Comparison of ENCODE assay signal across 1 cellular context in the genomic region with DNA sequence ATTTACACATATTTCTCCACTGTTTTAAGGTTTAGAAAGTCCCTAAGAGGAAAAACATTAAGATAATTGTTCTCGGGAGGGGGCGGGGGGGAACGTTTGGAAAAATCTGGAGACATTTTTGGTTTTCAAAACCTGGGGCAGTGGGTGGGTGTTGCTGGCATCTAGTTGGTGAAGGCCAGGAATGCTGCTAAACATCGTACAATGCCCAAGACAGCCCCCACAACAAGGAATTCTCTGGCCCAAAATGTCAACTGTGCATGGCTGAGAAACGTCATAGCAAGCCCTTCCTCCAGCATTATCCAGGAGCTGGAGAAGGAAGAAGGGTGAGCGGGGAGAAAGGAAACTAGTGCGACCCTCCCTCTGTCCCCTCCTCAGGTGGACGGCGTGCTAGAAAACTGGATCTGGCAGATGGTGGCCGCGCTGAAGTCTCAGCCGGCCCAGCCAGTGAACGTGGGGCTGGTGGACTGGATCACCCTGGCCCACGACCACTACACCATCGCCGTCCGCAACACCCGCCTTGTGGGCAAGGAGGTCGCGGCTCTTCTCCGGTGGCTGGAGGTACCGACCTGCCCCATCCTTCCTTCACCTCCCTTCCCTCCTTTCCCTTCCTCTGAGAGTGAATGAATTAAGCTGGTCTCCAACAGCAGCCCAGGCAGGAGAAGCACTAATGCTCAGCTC.
TF ChIP-seq lines count a peak whose summit lies in the region.

No MANE protein-coding gene starts in this region.

TF ChIP-seq in GM23338, 12 proteins besides CTCF, POLR2A, EP300 and RAD21 (continued from another document):
- TF ChIP-seq, protein P1, sequence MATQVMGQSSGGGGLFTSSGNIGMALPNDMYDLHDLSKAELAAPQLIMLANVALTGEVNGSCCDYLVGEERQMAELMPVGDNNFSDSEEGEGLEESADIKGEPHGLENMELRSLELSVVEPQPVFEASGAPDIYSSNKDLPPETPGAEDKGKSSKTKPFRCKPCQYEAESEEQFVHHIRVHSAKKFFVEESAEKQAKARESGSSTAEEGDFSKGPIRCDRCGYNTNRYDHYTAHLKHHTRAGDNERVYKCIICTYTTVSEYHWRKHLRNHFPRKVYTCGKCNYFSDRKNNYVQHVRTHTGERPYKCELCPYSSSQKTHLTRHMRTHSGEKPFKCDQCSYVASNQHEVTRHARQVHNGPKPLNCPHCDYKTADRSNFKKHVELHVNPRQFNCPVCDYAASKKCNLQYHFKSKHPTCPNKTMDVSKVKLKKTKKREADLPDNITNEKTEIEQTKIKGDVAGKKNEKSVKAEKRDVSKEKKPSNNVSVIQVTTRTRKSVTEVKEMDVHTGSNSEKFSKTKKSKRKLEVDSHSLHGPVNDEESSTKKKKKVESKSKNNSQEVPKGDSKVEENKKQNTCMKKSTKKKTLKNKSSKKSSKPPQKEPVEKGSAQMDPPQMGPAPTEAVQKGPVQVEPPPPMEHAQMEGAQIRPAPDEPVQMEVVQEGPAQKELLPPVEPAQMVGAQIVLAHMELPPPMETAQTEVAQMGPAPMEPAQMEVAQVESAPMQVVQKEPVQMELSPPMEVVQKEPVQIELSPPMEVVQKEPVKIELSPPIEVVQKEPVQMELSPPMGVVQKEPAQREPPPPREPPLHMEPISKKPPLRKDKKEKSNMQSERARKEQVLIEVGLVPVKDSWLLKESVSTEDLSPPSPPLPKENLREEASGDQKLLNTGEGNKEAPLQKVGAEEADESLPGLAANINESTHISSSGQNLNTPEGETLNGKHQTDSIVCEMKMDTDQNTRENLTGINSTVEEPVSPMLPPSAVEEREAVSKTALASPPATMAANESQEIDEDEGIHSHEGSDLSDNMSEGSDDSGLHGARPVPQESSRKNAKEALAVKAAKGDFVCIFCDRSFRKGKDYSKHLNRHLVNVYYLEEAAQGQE (IDR thresholded peaks at IDR 0.05; ENCODE audit: unreplicated experiment): no peak
- TF ChIP-seq, protein P2, sequence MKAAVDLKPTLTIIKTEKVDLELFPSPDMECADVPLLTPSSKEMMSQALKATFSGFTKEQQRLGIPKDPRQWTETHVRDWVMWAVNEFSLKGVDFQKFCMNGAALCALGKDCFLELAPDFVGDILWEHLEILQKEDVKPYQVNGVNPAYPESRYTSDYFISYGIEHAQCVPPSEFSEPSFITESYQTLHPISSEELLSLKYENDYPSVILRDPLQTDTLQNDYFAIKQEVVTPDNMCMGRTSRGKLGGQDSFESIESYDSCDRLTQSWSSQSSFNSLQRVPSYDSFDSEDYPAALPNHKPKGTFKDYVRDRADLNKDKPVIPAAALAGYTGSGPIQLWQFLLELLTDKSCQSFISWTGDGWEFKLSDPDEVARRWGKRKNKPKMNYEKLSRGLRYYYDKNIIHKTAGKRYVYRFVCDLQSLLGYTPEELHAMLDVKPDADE (IDR thresholded peaks at IDR 0.05): no peak
- no peak for TF ChIP-seq ZNF114 (CRISPR knock-in tag; IDR thresholded peaks at IDR 0.05)
